In genomic region chrX:40094041-40094899, GRCh38 we compare ENCODE assay signal across 8 cellular contexts. TPM values are rescaled to one million over a fixed set of nuclear protein-coding genes. Genes with fewer than 3 reads are reported as not detected.
DNase-seq lines count a peak whose midpoint lies in the region; ATAC-seq and TF ChIP-seq lines count a peak whose summit lies in the region.

No MANE protein-coding gene starts in this region.

- H3K27ac ChIP-seq in 22Rv1 = peak overlapping the region; percentile 98
- peak overlapping the region; percentile 86 for H3K27ac ChIP-seq in WERI-Rb-1
- H3K27ac ChIP-seq in esophagus squamous epithelium = peak overlapping the region; percentile 86 to 93 (median 92)

- 0 to 15% methylated on average over 1 to 21 of the region's 76 CpGs for WGBS in esophagus squamous epithelium, 2 donors

- H3K27me3 ChIP-seq in WERI-Rb-1 (ENCODE audit: insufficient read depth, low read depth, severe bottlenecking) (peaks cover 70% of the 10 kb centered on the region), esophagus squamous epithelium (peaks cover 0 to 19% (median 1%) of the 10 kb centered on the region in 4 donors)

- H3K9me3 Mint-ChIP-seq in naive thymus-derived CD8-positive, alpha-beta T cell = peaks cover 0 to 3% (median 0%) of the 10 kb centered on the region in 9 donors

- peak in 1 of 4 donors; percentile 31 for TF ChIP-seq POLR2A in esophagus squamous epithelium (IDR thresholded peaks at IDR 0.05)

- DNase-seq in HCEC 1CT (peak; percentile 36), WERI-Rb-1 (peak; percentile 69), esophagus squamous epithelium (lab: John Stamatoyannopoulos, UW) (no peak), NCI-H2196 (lab: John Stamatoyannopoulos, UW; ENCODE audit: unreplicated experiment) (no peak), AG08396 (ENCODE audit: low spot score) (no peak), NK-92 (lab: John Stamatoyannopoulos, UW; ENCODE audit: unreplicated experiment) (no peak)
- DNase-seq in naive thymus-derived CD8-positive, alpha-beta T cell = no peak

- H3K27me3 Mint-ChIP-seq in naive thymus-derived CD8-positive, alpha-beta T cell = no peaks in the 10 kb centered on the region

- POLR2A ChIA-PET in naive thymus-derived CD8-positive, alpha-beta T cell (lab: Charles Lee) = interaction anchor here (0.6 to 10.6 kb wide), 5 partner anchors 12 to 100 kb away, joined by 3 to 269 read pairs (median 3); no protein-coding TSS in a partner anchor

- TF ChIP-seq CTCF in 22Rv1 (IDR thresholded peaks at IDR 0.05) (no peak), WERI-Rb-1 (IDR thresholded peaks at IDR 0.05; ENCODE audit: low read depth, low read length) (no peak), esophagus squamous epithelium (IDR thresholded peaks at IDR 0.05) (no peak)

- H3K36me3 ChIP-seq in WERI-Rb-1 (peaks cover 22% of the 10 kb centered on the region), esophagus squamous epithelium (no peaks in the 10 kb centered on the region)

- peak overlapping the region; percentile 83 to 98 (median 93) for H3K4me3 Mint-ChIP-seq in naive thymus-derived CD8-positive, alpha-beta T cell

- intact Hi-C loops in esophagus squamous epithelium (cut with DNase I) = loop anchor here (5.0 kb wide), 1 partner anchor 58 kb away; no protein-coding TSS in a partner anchor

- peaks cover 17 to 70% (median 20%) of the 10 kb centered on the region in 3 donors for H3K4me1 ChIP-seq in esophagus squamous epithelium

- H3K9me3 ChIP-seq in WERI-Rb-1 (ENCODE audit: severe bottlenecking) (peaks cover 21% of the 10 kb centered on the region), esophagus squamous epithelium (no peaks in the 10 kb centered on the region)

- H3K36me3 Mint-ChIP-seq in naive thymus-derived CD8-positive, alpha-beta T cell = no peaks in the 10 kb centered on the region

- H3K4me3 ChIP-seq in WERI-Rb-1 (ENCODE audit: low read depth, low read length) (peak overlapping the region; percentile 57), esophagus squamous epithelium (peak overlapping the region; percentile 74 to 86 (median 76))

- H3K4me1 Mint-ChIP-seq in naive thymus-derived CD8-positive, alpha-beta T cell = peaks cover 15 to 50% (median 35%) of the 10 kb centered on the region in 4 donors

- ATAC-seq in naive thymus-derived CD8-positive, alpha-beta T cell = no peak

- H3K27ac Mint-ChIP-seq in naive thymus-derived CD8-positive, alpha-beta T cell = peak overlapping the region in 4 of 10 donors; percentile 21 to 90 (median 42)

RNA-seq across cellular contexts. Expression of gene BCOR, which starts 3.5 kb away (rescaled TPM):
- total RNA-seq in esophagus squamous epithelium = 10 to 100 TPM; 12.0 to 20.1 (median 17.4) TPM
- total RNA-seq in naive thymus-derived CD8-positive, alpha-beta T cell = 10 to 100 TPM; 31.6 to 35.9 TPM
- 1 to 10 TPM; 2.5 to 7.7 (median 6.6) TPM for polyA plus RNA-seq in naive thymus-derived CD8-positive, alpha-beta T cell

Comparison
In these comparisons a context has a peak if more than half of its experiments do, and no peak if none do; other contexts are left out.
1. DNase-seq: peak in HCEC 1CT (single experiment) and WERI-Rb-1 (single experiment); none in esophagus squamous epithelium (single experiment), naive thymus-derived CD8-positive, alpha-beta T cell (0 of 10), NCI-H2196 (single experiment), AG08396 (single experiment) and NK-92 (single experiment).
2. Peak in every context shown above with its lines, with median percentiles within 50 percentile points of each other: H3K27ac ChIP-seq.